In genomic region chr3:17573396-17573795, GRCh38 we compare ENCODE assay signal across 13 cellular contexts.
DNase-seq lines count a peak whose midpoint lies in the region; ATAC-seq and TF ChIP-seq lines count a peak whose summit lies in the region.
"Had no signal": no experiment of that assay in that cellular context is flagged by ENCODE, and none has a peak within 500 bp of the region (broad histone marks: within the 10 kb centered on the region; RNA-seq: fewer than 3 reads in every experiment).

No MANE protein-coding gene starts in this region.

- no peaks in the 10 kb centered on the region for H3K36me3 ChIP-seq in IMR-90 (ENCODE audit: control insufficient read depth, insufficient read depth, low read length)
- H3K36me3 ChIP-seq: upper lobe of left lung had no signal

- no peak overlapping the region for H3K14ac ChIP-seq in IMR-90 (replicated peaks; ENCODE audit: low read depth, low read length)

- DNase-seq in GM13976 (ENCODE audit: low spot score) = peak; percentile 20
- DNase-seq in IMR-90 = no peak
- no peak for DNase-seq in NCI-H526 (lab: John Stamatoyannopoulos, UW)
- no peak for DNase-seq in stimulated activated CD4-positive, alpha-beta T cell treated with anti-CD3 and anti-CD28 coated beads, Interleukin-12 subunit alpha, Interleukin-12 subunit beta, amount 100 ng/mL, for 4 hours
- no peak for DNase-seq in posterior cingulate gyrus
- DNase-seq in hippocampal formation (lab: John Stamatoyannopoulos, UW) = no peak
- DNase-seq: activated CD4-positive, CD25-positive, alpha-beta regulatory T cell; activated naive CD4-positive, alpha-beta T cell treated with anti-CD3 and anti-CD28 coated beads, Interleukin-2, amount 10 ng/mL, durations not matched to agents 7 days and 5 days; NCI-H1105 treated with DMSO at 0.1 percent for 48 hours; psoas muscle; upper lobe of left lung had no signal

- H3K23ac ChIP-seq in IMR-90 (ENCODE audit: low read depth, low read length) = no peak overlapping the region

- H4K8ac ChIP-seq in IMR-90 (ENCODE audit: low read depth in 2 of 2, low read length in 2 of 2) = no peak overlapping the region

- H4K5ac ChIP-seq in IMR-90 (ENCODE audit: low read depth, low read length) = no peak overlapping the region

- no peak for TF ChIP-seq RAD21 in IMR-90 (IDR thresholded peaks at IDR 0.05; ENCODE audit: low read length)

- no peaks in the 10 kb centered on the region for H3K27me3 ChIP-seq in IMR-90 (ENCODE audit: control insufficient read depth, insufficient read depth, low read length)
- H3K27me3 ChIP-seq: upper lobe of left lung had no signal

- no peak overlapping the region for H2AK5ac ChIP-seq in IMR-90 (ENCODE audit: low read depth, low read length)

- H3K18ac ChIP-seq in IMR-90 (ENCODE audit: low read depth, low read length) = no peak overlapping the region

- H2AK9ac ChIP-seq in IMR-90 (replicated peaks; ENCODE audit: low read depth, low read length, poor library complexity) = no peak overlapping the region

- H4K91ac ChIP-seq in IMR-90 (ENCODE audit: insufficient read depth, low read depth, low read length) = no peak overlapping the region

- no peak overlapping the region for H2BK5ac ChIP-seq in IMR-90 (ENCODE audit: low read depth, low read length, poor library complexity, severe bottlenecking)

- H3K56ac ChIP-seq in IMR-90 (ENCODE audit: extremely low read depth, insufficient read depth, low read length) = no peak overlapping the region

- no peak overlapping the region for H3K9ac ChIP-seq in IMR-90 (ENCODE audit: low read depth, low read length)

- H3K4me3 ChIP-seq in IMR-90 (ENCODE audit: insufficient read depth, low read depth, low read length) = no peak overlapping the region
- H3K4me3 ChIP-seq: psoas muscle, upper lobe of left lung had no signal

- H3K9me1 ChIP-seq in IMR-90 (ENCODE audit: insufficient read depth, low read length) = no peaks in the 10 kb centered on the region; the same call in 1 of the 2 replicates

- H2BK120ac ChIP-seq in IMR-90 (ENCODE audit: low read depth, low read length) = no peak overlapping the region

- TF ChIP-seq CTCF in GM13976 (IDR thresholded peaks at IDR 0.05; ENCODE audit: borderline replicate concordance, control extremely low read depth, extremely low read depth, insufficient read depth, missing control alignments) (no peak), IMR-90 (conservative IDR thresholded peaks at IDR 0.05; ENCODE audit: low read depth, low read length) (no peak)

- CTCF ChIA-PET in IMR-90 (lab: Yijun Ruan, JAX) = no interaction called here

- no peak overlapping the region for H3K27ac ChIP-seq in IMR-90 (ENCODE audit: insufficient read depth, low read length)
- H3K27ac ChIP-seq: psoas muscle, upper lobe of left lung had no signal

- no peak for TF ChIP-seq POLR2A in IMR-90 (IDR thresholded peaks at IDR 0.05; ENCODE audit: low read depth, low read length)

- no peak overlapping the region for H2BK20ac ChIP-seq in IMR-90 (ENCODE audit: low read depth, low read length)

- peak; percentile 89 for ATAC-seq in GM19463 (IDR thresholded peaks at IDR 0.05; ENCODE audit: unreplicated experiment)
- ATAC-seq in HG02938 (IDR thresholded peaks at IDR 0.05; ENCODE audit: unreplicated experiment) = peak; percentile 98
- no peak for ATAC-seq in IMR-90 (ENCODE audit: low read depth)
- ATAC-seq: psoas muscle had no signal

- no peaks in the 10 kb centered on the region for H3K9me3 ChIP-seq in IMR-90 (ENCODE audit: control insufficient read depth, insufficient read depth, low read length)
- H3K9me3 ChIP-seq: psoas muscle, upper lobe of left lung had no signal

- H4K20me1 ChIP-seq in IMR-90 (ENCODE audit: insufficient read depth, low read length) = no peaks in the 10 kb centered on the region

- no peak overlapping the region for H2AFZ ChIP-seq in IMR-90 (replicated peaks; ENCODE audit: low read length, poor library complexity)

- no peaks in the 10 kb centered on the region for H3K4me1 ChIP-seq in IMR-90 (ENCODE audit: control insufficient read depth, insufficient read depth, low read length)
- H3K4me1 ChIP-seq: psoas muscle had no signal

- TSS peak; percentile 20 for BruUV-seq in IMR-90 (replicated peaks; lab: Mats Ljungman, UMichigan)

- H3K4ac ChIP-seq in IMR-90 (ENCODE audit: low read depth, low read length) = no peak overlapping the region

- H2BK15ac ChIP-seq in IMR-90 (ENCODE audit: low read depth, low read length) = no peak overlapping the region

- no peak overlapping the region for H3K4me2 ChIP-seq in IMR-90 (ENCODE audit: low read depth, low read length)

- POLR2A ChIA-PET in IMR-90 (lab: Charles Lee; ENCODE audit: unreplicated experiment) = no interaction called here

- H3K79me1 ChIP-seq in IMR-90 (ENCODE audit: low read depth in 1 of 2, low read length in 2 of 2) = no peaks in the 10 kb centered on the region; a peak in 2 of 4 replicates

- dilution Hi-C loops in IMR-90 (cut with HindIII; ENCODE audit: low sequenced_read_pairs, unreplicated experiment) = no loop called here

- intact Hi-C loops in IMR-90 (cut with micrococcal nuclease) = no loop called here
- intact Hi-C loops in posterior cingulate gyrus (cut with DNase I) = no loop called here

- in situ Hi-C loops in GM13976 (cut with MboI; ENCODE audit: low sequenced_read_pairs, unreplicated experiment) (no loop called here), IMR-90 (cut with MboI; ENCODE audit: low sequenced_read_pairs) (no loop called here)

- no CpG with 5 or more reads among the region's 1 CpG for WGBS in IMR-90 (ENCODE audit: extremely low coverage in 2 of 2, insufficient read length in 1 of 2), 2 experiments

TF ChIP-seq in IMR-90, 13 proteins besides CTCF, POLR2A, EP300 and RAD21:
- TF ChIP-seq NFE2L2 (IDR thresholded peaks at IDR 0.05; ENCODE audit: low read depth, low read length) = no peak
- TF ChIP-seq MAFK (IDR thresholded peaks at IDR 0.05; ENCODE audit: low read depth, low read length) = no peak
- no peak for TF ChIP-seq RFX5 (IDR thresholded peaks at IDR 0.05; ENCODE audit: low read depth, low read length)
- TF ChIP-seq, protein P1, sequence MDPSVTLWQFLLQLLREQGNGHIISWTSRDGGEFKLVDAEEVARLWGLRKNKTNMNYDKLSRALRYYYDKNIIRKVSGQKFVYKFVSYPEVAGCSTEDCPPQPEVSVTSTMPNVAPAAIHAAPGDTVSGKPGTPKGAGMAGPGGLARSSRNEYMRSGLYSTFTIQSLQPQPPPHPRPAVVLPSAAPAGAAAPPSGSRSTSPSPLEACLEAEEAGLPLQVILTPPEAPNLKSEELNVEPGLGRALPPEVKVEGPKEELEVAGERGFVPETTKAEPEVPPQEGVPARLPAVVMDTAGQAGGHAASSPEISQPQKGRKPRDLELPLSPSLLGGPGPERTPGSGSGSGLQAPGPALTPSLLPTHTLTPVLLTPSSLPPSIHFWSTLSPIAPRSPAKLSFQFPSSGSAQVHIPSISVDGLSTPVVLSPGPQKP (IDR thresholded peaks at IDR 0.05; ENCODE audit: borderline replicate concordance, low read depth, low read length) = no peak
- no peak for TF ChIP-seq CHD1 (IDR thresholded peaks at IDR 0.05; ENCODE audit: low read depth, low read length)
- no peak for TF ChIP-seq CEBPB (IDR thresholded peaks at IDR 0.05; ENCODE audit: low read depth, low read length)
- TF ChIP-seq SMC3 (IDR thresholded peaks at IDR 0.05; ENCODE audit: low read depth, low read length) = no peak
- no peak for TF ChIP-seq FOS (IDR thresholded peaks at IDR 0.05; ENCODE audit: low read depth, low read length)
- no peak for TF ChIP-seq MXI1 (IDR thresholded peaks at IDR 0.05; ENCODE audit: borderline replicate concordance, low read depth, low read length)
- no peak for TF ChIP-seq MAZ (IDR thresholded peaks at IDR 0.05; ENCODE audit: borderline replicate concordance, low read depth, low read length)
- TF ChIP-seq BHLHE40 (IDR thresholded peaks at IDR 0.05; ENCODE audit: low read depth, low read length) = no peak
- TF ChIP-seq, protein P2, sequence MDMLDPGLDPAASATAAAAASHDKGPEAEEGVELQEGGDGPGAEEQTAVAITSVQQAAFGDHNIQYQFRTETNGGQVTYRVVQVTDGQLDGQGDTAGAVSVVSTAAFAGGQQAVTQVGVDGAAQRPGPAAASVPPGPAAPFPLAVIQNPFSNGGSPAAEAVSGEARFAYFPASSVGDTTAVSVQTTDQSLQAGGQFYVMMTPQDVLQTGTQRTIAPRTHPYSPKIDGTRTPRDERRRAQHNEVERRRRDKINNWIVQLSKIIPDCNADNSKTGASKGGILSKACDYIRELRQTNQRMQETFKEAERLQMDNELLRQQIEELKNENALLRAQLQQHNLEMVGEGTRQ (IDR thresholded peaks at IDR 0.05; ENCODE audit: low read depth, low read length) = no peak
- TF ChIP-seq RCOR1 (IDR thresholded peaks at IDR 0.05; ENCODE audit: insufficient replicate concordance, low read length) = no peak
